Comparison of ENCODE assay signal across 8 cellular contexts in the genomic region with DNA sequence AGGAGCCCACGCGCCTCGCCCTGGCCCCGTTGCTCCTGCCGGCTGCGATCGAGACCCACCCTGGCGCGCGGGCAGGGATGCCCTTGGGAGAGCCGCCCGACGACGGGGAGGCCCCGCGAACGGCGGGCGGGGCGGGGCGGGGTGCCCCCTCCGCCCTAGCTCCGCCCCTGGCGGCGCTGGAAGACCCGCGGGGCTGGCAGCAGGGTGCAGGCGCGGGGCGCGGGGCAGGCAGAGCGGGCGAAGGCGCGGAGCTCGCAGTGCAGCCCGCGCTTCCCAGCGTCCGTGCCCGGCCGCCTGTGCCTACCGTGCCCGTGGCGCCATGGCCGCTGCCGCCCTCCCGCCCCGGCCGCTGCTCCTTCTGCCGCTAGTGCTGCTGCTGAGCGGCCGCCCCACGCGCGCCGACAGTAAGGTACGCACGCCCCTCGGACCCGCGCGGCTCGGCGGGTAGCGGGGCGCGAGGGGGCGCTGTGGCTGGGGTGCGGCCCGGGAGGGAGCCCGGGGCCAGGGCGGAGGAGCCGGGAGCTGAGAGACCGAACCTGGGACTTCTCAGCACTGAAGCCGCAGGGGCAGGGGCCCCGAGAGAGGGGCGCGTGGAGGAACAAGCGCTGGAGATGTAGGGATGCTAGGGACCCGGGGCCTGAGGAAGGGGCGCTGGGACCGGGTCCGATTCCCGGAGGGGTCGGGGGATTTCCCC. TPM values are rescaled to one million over a fixed set of nuclear protein-coding genes. Genes with fewer than 3 reads are reported as not detected.
A peak's percentile ranks its signal among the peaks of the same experiment; 100 is the strongest.
DNase-seq lines count a peak whose midpoint lies in the region; ATAC-seq, FAIRE-seq and TF ChIP-seq lines count a peak whose summit lies in the region.

Gene OLFML2A (plus strand): TSS at position 182 of the 694 bp plus-strand sequence. CDS start 138 bp downstream, at position 320.

- H3K4me1 ChIP-seq in DOHH2 (ENCODE audit: control insufficient read depth, low read length), result peaks cover 4% of the 10 kb centered on the region

- peaks cover 22% of the 10 kb centered on the region for H3K27me3 ChIP-seq in DOHH2 (ENCODE audit: control insufficient read depth, low read length)

- peak within 1 kb of the TSS in 1 of 3 donors; percentile 80 for H3K27ac Mint-ChIP-seq in IgD-negative memory B cell
- peak within 1 kb of the TSS; percentile 36 for H3K27ac Mint-ChIP-seq in activated T-cell treated with anti-CD3 and anti-CD28 coated beads, Interleukin-2, amount 50 U/mL, for 72 hours

- intact Hi-C loops in cardiac septum (cut with DNase I) (loop anchor here (5.0 to 10.0 kb wide), 3 partner anchors 55 to 598 kb away; partner anchors contain the start of gene SCAI), posterior vena cava (cut with DNase I) (loop anchor here in 1 of 2 donors (2.0 to 10.0 kb wide), 2 partner anchors 76 to 598 kb away; partner anchors contain the start of gene WDR38)

- H3K36me3 Mint-ChIP-seq in IgD-negative memory B cell, result no peaks in the 10 kb centered on the region
- no peaks in the 10 kb centered on the region for H3K36me3 Mint-ChIP-seq in activated T-cell treated with anti-CD3 and anti-CD28 coated beads, Interleukin-2, amount 50 U/mL, for 72 hours (ENCODE audit: insufficient read depth in 2 of 2)

- peak within 1 kb of the TSS; percentile 1 to 85 (median 78) for H3K4me3 Mint-ChIP-seq in IgD-negative memory B cell
- peak within 1 kb of the TSS; percentile 78 to 79 for H3K4me3 Mint-ChIP-seq in activated T-cell treated with anti-CD3 and anti-CD28 coated beads, Interleukin-2, amount 50 U/mL, for 72 hours

- peak within 1 kb of the TSS; percentile 47 for H3K4me3 ChIP-seq in DOHH2 (ENCODE audit: low read length)

- H3F3A ChIP-seq in DOHH2 (ENCODE audit: control insufficient read depth, insufficient read depth), result peaks cover 6% of the 10 kb centered on the region; the same call in 1 of the 2 replicates

- TF ChIP-seq CTCF in DOHH2 (IDR thresholded peaks at IDR 0.05; ENCODE audit: low read depth, low read length, poor library complexity, severe bottlenecking), result peak; percentile 49

- H4K20me1 ChIP-seq in DOHH2 (ENCODE audit: control insufficient read depth, insufficient read depth, low read depth, low read length), result 0 out of 2 replicates have a peak, but pooled peaks cover 3% of the 10 kb centered on the region

- peaks cover 4 to 21% (median 10%) of the 10 kb centered on the region in 3 donors for H3K4me1 Mint-ChIP-seq in IgD-negative memory B cell
- H3K4me1 Mint-ChIP-seq in activated T-cell treated with anti-CD3 and anti-CD28 coated beads, Interleukin-2, amount 50 U/mL, for 72 hours (ENCODE audit: low read depth), result peaks cover 33% of the 10 kb centered on the region

- H3K27ac ChIP-seq in DOHH2 (ENCODE audit: low read depth, low read length), result no peak within 1 kb of the TSS

- peaks cover 11% of the 10 kb centered on the region for H3K27me3 Mint-ChIP-seq in IgD-negative memory B cell
- peaks cover 50% of the 10 kb centered on the region for H3K27me3 Mint-ChIP-seq in activated T-cell treated with anti-CD3 and anti-CD28 coated beads, Interleukin-2, amount 50 U/mL, for 72 hours (ENCODE audit: low read depth)

- no peaks in the 10 kb centered on the region for H3K9me2 ChIP-seq in DOHH2 (replicated peaks; ENCODE audit: control insufficient read depth, low read length)

- no peaks in the 10 kb centered on the region for H3K36me3 ChIP-seq in DOHH2 (ENCODE audit: control insufficient read depth, low read length)

- DNase-seq in activated T-cell treated with anti-CD3 and anti-CD28 coated beads, Interleukin-2, amount 50 U/mL, for 72 hours, result peak; percentile 36 to 37
- DNase-seq in cardiac septum (ENCODE audit: low spot score), result peak; percentile 76
- DNase-seq in posterior vena cava (ENCODE audit: low spot score), result peak; percentile 75
- DNase-seq in frontal cortex (ENCODE audit: low spot score in 2 of 2), result no peak

- no peaks in the 10 kb centered on the region for H3K9me3 Mint-ChIP-seq in IgD-negative memory B cell
- H3K9me3 Mint-ChIP-seq in activated T-cell treated with anti-CD3 and anti-CD28 coated beads, Interleukin-2, amount 50 U/mL, for 72 hours, result no peaks in the 10 kb centered on the region

- no peaks in the 10 kb centered on the region for H3K9me3 ChIP-seq in DOHH2 (ENCODE audit: control insufficient read depth, insufficient read depth, low read length)

- H3K4me2 ChIP-seq in DOHH2 (ENCODE audit: low read length), result peak within 1 kb of the TSS; percentile 53

- no peaks in the 10 kb centered on the region for H3K79me2 ChIP-seq in DOHH2 (ENCODE audit: control insufficient read depth, low read length)

- peak; percentile 40 to 43 for ATAC-seq in activated T-cell treated with anti-CD3 and anti-CD28 coated beads, Interleukin-2, amount 50 U/mL, for 72 hours (replicated peaks in 1 of 2)
- ATAC-seq in GM19351 (IDR thresholded peaks at IDR 0.05; ENCODE audit: unreplicated experiment) (no peak), GM21825 (IDR thresholded peaks at IDR 0.05; ENCODE audit: unreplicated experiment) (no peak)

- no peak for FAIRE-seq in frontal cortex (lab: Jason Lieb, UNC)

RNA-seq across cellular contexts. Expression of gene OLFML2A, which starts in this region (rescaled TPM):
- 0.20 TPM for polyA plus RNA-seq in IgD-negative memory B cell
- total RNA-seq in activated T-cell treated with anti-CD3 and anti-CD28 coated beads, Interleukin-2, amount 50 U/mL, for 72 hours, result not detected
- total RNA-seq in cardiac septum, result 46.4 TPM
- 1 to 10 TPM; 7.8 to 9.1 TPM for total RNA-seq in posterior vena cava
- 1.6 TPM for total RNA-seq in frontal cortex

Comparison
In these comparisons a context has a peak if more than half of its experiments do, and no peak if none do; other contexts are left out.
1. Peak in DNase-seq and ATAC-seq in activated T-cell treated with anti-CD3 and anti-CD28 coated beads, Interleukin-2, amount 50 U/mL, for 72 hours; RNA of the gene not detected or under 1 TPM.
2. DNase-seq: peak in cardiac septum (single experiment) and posterior vena cava (single experiment); none in frontal cortex (0 of 2).